Comparison of ENCODE assay signal across 38 cellular contexts in genomic region chr1:60345049-60345448, GRCh38.
"Had no signal": no experiment of that assay in that cellular context is flagged by ENCODE, and none has a peak within 500 bp of the region (broad histone marks: within the 10 kb centered on the region; RNA-seq: fewer than 3 reads in every experiment).

No MANE protein-coding gene starts in this region.

- H3K27ac ChIP-seq: ascending aorta, cardiac muscle cell, VCaP had no signal

- H3K27me3 Mint-ChIP-seq: activated B cell treated with CpG ODN at 0.5 μM for 24 hours; activated CD4-positive, alpha-beta memory T cell treated with anti-CD3 and anti-CD28 coated beads for 36 hours; activated CD4-positive, alpha-beta T cell treated with anti-CD3 and anti-CD28 coated beads, Interleukin-2, amount 10 ng/mL, durations not matched to agents 24 days and 14 days; activated CD8-positive, alpha-beta memory T cell treated with anti-CD3 and anti-CD28 coated beads, Interleukin-2, amount 10 ng/mL, durations not matched to agents 7 days and 5 days; activated naive CD4-positive, alpha-beta T cell treated with anti-CD3 and anti-CD28 coated beads, Interleukin-2, amount 10 ng/mL, durations not matched to agents 7 days and 5 days; activated naive CD4-positive, alpha-beta T cell treated with anti-CD3 and anti-CD28 coated beads, Interleukin-2, amount 50 U/mL, for 24 hours; activated naive CD8-positive, alpha-beta T cell; activated naive CD8-positive, alpha-beta T cell treated with anti-CD3 and anti-CD28 coated beads, Interleukin-2, amount 10 ng/mL, durations not matched to agents 7 days and 5 days; activated naive CD8-positive, alpha-beta T cell treated with anti-CD3 and anti-CD28 coated beads, Interleukin-2, amount 50 U/mL, for 24 hours; brain; central memory CD8-positive, alpha-beta T cell had no signal

- FAIRE-seq: bronchial epithelial cell, TTC549 had no signal

- H3K36me3 Mint-ChIP-seq: activated CD4-positive, alpha-beta memory T cell treated with anti-CD3 and anti-CD28 coated beads for 36 hours; activated CD8-positive, alpha-beta memory T cell treated with anti-CD3 and anti-CD28 coated beads, Interleukin-2, amount 10 ng/mL, durations not matched to agents 7 days and 5 days; activated naive CD4-positive, alpha-beta T cell treated with anti-CD3 and anti-CD28 coated beads, Interleukin-2, amount 10 ng/mL, durations not matched to agents 7 days and 5 days; activated naive CD4-positive, alpha-beta T cell treated with anti-CD3 and anti-CD28 coated beads, Interleukin-2, amount 50 U/mL, for 24 hours; activated naive CD8-positive, alpha-beta T cell; activated naive CD8-positive, alpha-beta T cell treated with anti-CD3 and anti-CD28 coated beads, Interleukin-2, amount 10 ng/mL, durations not matched to agents 7 days and 5 days; brain had no signal

- H3K9me3 Mint-ChIP-seq: activated B cell treated with CpG ODN at 0.5 μM for 24 hours; activated CD4-positive, alpha-beta memory T cell treated with anti-CD3 and anti-CD28 coated beads for 36 hours; activated CD4-positive, alpha-beta T cell treated with anti-CD3 and anti-CD28 coated beads, Interleukin-2, amount 10 ng/mL, durations not matched to agents 24 days and 14 days; activated naive CD4-positive, alpha-beta T cell treated with anti-CD3 and anti-CD28 coated beads, Interleukin-2, amount 10 ng/mL, durations not matched to agents 7 days and 5 days; activated naive CD4-positive, alpha-beta T cell treated with anti-CD3 and anti-CD28 coated beads, Interleukin-2, amount 50 U/mL, for 24 hours; activated naive CD8-positive, alpha-beta T cell treated with anti-CD3 and anti-CD28 coated beads, Interleukin-2, amount 10 ng/mL, durations not matched to agents 7 days and 5 days; activated naive CD8-positive, alpha-beta T cell treated with anti-CD3 and anti-CD28 coated beads, Interleukin-2, amount 50 U/mL, for 24 hours; activated T-cell treated with anti-CD3 and anti-CD28 coated beads, Interleukin-2, amount 50 U/mL, for 24 hours; activated T-helper 2 cell treated with anti-CD3 and anti-CD28 coated beads, Interferon-gamma antibody, Interleukin-2, Interleukin-4, amounts not matched to agents 10 μg/mL and 5 μg/mL and 100 μg/mL, durations not matched to agents 14 hours and 24 hours and 36 hours; T-helper 1 cell treated with Interleukin-12 subunit alpha and Interleukin-12 subunit beta and Interleukin-4 antibody, amounts not matched to agents 30 μg/mL and 1 μg/mL, for 36 hours; T-helper 2 cell treated with Interferon-gamma antibody and Interleukin-4, amounts not matched to agents 5 μg/mL and 100 μg/mL, for 36 hours had no signal

- H3K4me1 ChIP-seq: ascending aorta had no signal

- H3K4me3 ChIP-seq: ascending aorta, cardiac muscle cell had no signal

- H3K36me3 ChIP-seq: ascending aorta, cardiac muscle cell had no signal

- DNase-seq: activated B cell treated with CpG ODN at 0.5 μM for 24 hours; activated CD4-positive, alpha-beta memory T cell treated with anti-CD3 and anti-CD28 coated beads for 36 hours; activated CD4-positive, alpha-beta T cell treated with anti-CD3 and anti-CD28 coated beads for 4 hours; activated CD4-positive, alpha-beta T cell treated with anti-CD3 and anti-CD28 coated beads, Interleukin-2, amount 10 ng/mL, durations not matched to agents 24 days and 14 days; activated CD4-positive, alpha-beta T cell treated with anti-CD3 and anti-CD28 coated beads, Interleukin-2, amount 50 U/mL, for 1 hour; activated CD4-positive, alpha-beta T cell treated with anti-CD3 and anti-CD28 coated beads, Interleukin-2, amount 50 U/mL, for 4 hours; activated CD4-positive, CD25-positive, alpha-beta regulatory T cell treated with anti-CD3 and anti-CD28 coated beads, Interleukin-2, amount 50 U/mL, for 72 hours; activated CD8-positive, alpha-beta memory T cell treated with anti-CD3 and anti-CD28 coated beads for 24 hours; activated CD8-positive, alpha-beta memory T cell treated with anti-CD3 and anti-CD28 coated beads, Interleukin-2, amount 10 ng/mL, durations not matched to agents 7 days and 5 days; activated CD8-positive, alpha-beta memory T cell treated with anti-CD3 and anti-CD28 coated beads, Interleukin-2, amount 50 U/mL, for 48 hours; activated CD8-positive, alpha-beta T cell treated with anti-CD3 and anti-CD28 coated beads, Interleukin-2, amount 10 ng/mL, durations not matched to agents 7 days and 5 days; activated effector memory CD4-positive, alpha-beta T cell treated with Interleukin-2 at 50 U/mL for 16 hours; activated gamma-delta T cell; activated naive CD4-positive, alpha-beta T cell treated with anti-CD3 and anti-CD28 coated beads, Interleukin-2, amount 10 ng/mL, durations not matched to agents 7 days and 5 days; activated naive CD4-positive, alpha-beta T cell treated with Interleukin-2 at 50 U/mL for 16 hours; activated naive CD8-positive, alpha-beta T cell treated with anti-CD3 and anti-CD28 coated beads, Interleukin-2, amount 10 ng/mL, durations not matched to agents 7 days and 5 days; activated naive CD8-positive, alpha-beta T cell treated with anti-CD3 and anti-CD28 coated beads, Interleukin-2, amount 50 U/mL, for 24 hours; activated T-cell treated with anti-CD3 and anti-CD28 coated beads, Interleukin-2, amount 50 U/mL, for 24 hours; activated T-cell treated with anti-CD3 and anti-CD28 coated beads, Interleukin-2, amount 50 U/mL, for 48 hours; amygdala; anterior cingulate cortex; caudate nucleus; cerebellar nuclear complex; T-helper 1 cell; T-helper 2 cell; T-helper 9 cell had no signal

- ATAC-seq: activated CD8-positive, alpha-beta memory T cell treated with anti-CD3 and anti-CD28 coated beads, Interleukin-2, amount 10 ng/mL, durations not matched to agents 7 days and 5 days; activated CD8-positive, alpha-beta T cell treated with anti-CD3 and anti-CD28 coated beads, Interleukin-2, amount 10 ng/mL, durations not matched to agents 7 days and 5 days; activated naive CD8-positive, alpha-beta T cell treated with anti-CD3 and anti-CD28 coated beads, Interleukin-2, amount 50 U/mL, for 24 hours had no signal

- H3K4me3 Mint-ChIP-seq: activated B cell treated with CpG ODN at 0.5 μM for 24 hours; activated CD4-positive, alpha-beta memory T cell treated with anti-CD3 and anti-CD28 coated beads for 36 hours; activated CD4-positive, alpha-beta T cell treated with anti-CD3 and anti-CD28 coated beads, Interleukin-2, amount 10 ng/mL, durations not matched to agents 24 days and 14 days; activated CD8-positive, alpha-beta memory T cell treated with anti-CD3 and anti-CD28 coated beads, Interleukin-2, amount 10 ng/mL, durations not matched to agents 7 days and 5 days; activated CD8-positive, alpha-beta T cell treated with anti-CD3 and anti-CD28 coated beads, Interleukin-2, amount 10 ng/mL, durations not matched to agents 7 days and 5 days; activated naive CD4-positive, alpha-beta T cell treated with anti-CD3 and anti-CD28 coated beads, Interleukin-2, amount 10 ng/mL, durations not matched to agents 7 days and 5 days; activated naive CD4-positive, alpha-beta T cell treated with anti-CD3 and anti-CD28 coated beads, Interleukin-2, amount 50 U/mL, for 24 hours; activated naive CD8-positive, alpha-beta T cell; activated naive CD8-positive, alpha-beta T cell treated with anti-CD3 and anti-CD28 coated beads, Interleukin-2, amount 10 ng/mL, durations not matched to agents 7 days and 5 days; activated naive CD8-positive, alpha-beta T cell treated with anti-CD3 and anti-CD28 coated beads, Interleukin-2, amount 50 U/mL, for 24 hours; activated T-cell treated with anti-CD3 and anti-CD28 coated beads, Interleukin-2, amount 50 U/mL, for 24 hours; brain; central memory CD8-positive, alpha-beta T cell; T-helper 1 cell treated with Interleukin-12 subunit alpha and Interleukin-12 subunit beta and Interleukin-4 antibody, amounts not matched to agents 30 μg/mL and 1 μg/mL, for 36 hours; T-helper 2 cell treated with Interferon-gamma antibody and Interleukin-4, amounts not matched to agents 5 μg/mL and 100 μg/mL, for 36 hours had no signal

- H3K27ac Mint-ChIP-seq: activated B cell treated with CpG ODN at 0.5 μM for 24 hours; activated CD4-positive, alpha-beta memory T cell treated with anti-CD3 and anti-CD28 coated beads for 36 hours; activated CD4-positive, alpha-beta T cell treated with anti-CD3 and anti-CD28 coated beads, Interleukin-2, amount 10 ng/mL, durations not matched to agents 24 days and 14 days; activated CD8-positive, alpha-beta memory T cell treated with anti-CD3 and anti-CD28 coated beads, Interleukin-2, amount 10 ng/mL, durations not matched to agents 7 days and 5 days; activated CD8-positive, alpha-beta T cell treated with anti-CD3 and anti-CD28 coated beads, Interleukin-2, amount 10 ng/mL, durations not matched to agents 7 days and 5 days; activated naive CD4-positive, alpha-beta T cell treated with anti-CD3 and anti-CD28 coated beads, Interleukin-2, amount 10 ng/mL, durations not matched to agents 7 days and 5 days; activated naive CD4-positive, alpha-beta T cell treated with anti-CD3 and anti-CD28 coated beads, Interleukin-2, amount 50 U/mL, for 24 hours; activated naive CD8-positive, alpha-beta T cell; activated naive CD8-positive, alpha-beta T cell treated with anti-CD3 and anti-CD28 coated beads, Interleukin-2, amount 10 ng/mL, durations not matched to agents 7 days and 5 days; activated naive CD8-positive, alpha-beta T cell treated with anti-CD3 and anti-CD28 coated beads, Interleukin-2, amount 50 U/mL, for 24 hours; activated T-cell treated with anti-CD3 and anti-CD28 coated beads, Interleukin-2, amount 50 U/mL, for 24 hours; activated T-helper 2 cell treated with anti-CD3 and anti-CD28 coated beads, Interferon-gamma antibody, Interleukin-2, Interleukin-4, amounts not matched to agents 10 μg/mL and 5 μg/mL and 100 μg/mL, durations not matched to agents 14 hours and 24 hours and 36 hours; brain; T-helper 1 cell treated with Interleukin-12 subunit alpha and Interleukin-12 subunit beta and Interleukin-4 antibody, amounts not matched to agents 30 μg/mL and 1 μg/mL, for 36 hours; T-helper 2 cell treated with Interferon-gamma antibody and Interleukin-4, amounts not matched to agents 5 μg/mL and 100 μg/mL, for 36 hours had no signal

- H3K4me1 Mint-ChIP-seq: activated B cell treated with CpG ODN at 0.5 μM for 24 hours; activated CD4-positive, alpha-beta T cell treated with anti-CD3 and anti-CD28 coated beads, Interleukin-2, amount 10 ng/mL, durations not matched to agents 24 days and 14 days; activated CD8-positive, alpha-beta memory T cell treated with anti-CD3 and anti-CD28 coated beads, Interleukin-2, amount 10 ng/mL, durations not matched to agents 7 days and 5 days; activated naive CD4-positive, alpha-beta T cell treated with anti-CD3 and anti-CD28 coated beads, Interleukin-2, amount 10 ng/mL, durations not matched to agents 7 days and 5 days; activated naive CD4-positive, alpha-beta T cell treated with anti-CD3 and anti-CD28 coated beads, Interleukin-2, amount 50 U/mL, for 24 hours; activated naive CD8-positive, alpha-beta T cell treated with anti-CD3 and anti-CD28 coated beads, Interleukin-2, amount 10 ng/mL, durations not matched to agents 7 days and 5 days; activated naive CD8-positive, alpha-beta T cell treated with anti-CD3 and anti-CD28 coated beads, Interleukin-2, amount 50 U/mL, for 24 hours; brain; central memory CD8-positive, alpha-beta T cell had no signal

- H3K27me3 ChIP-seq: ascending aorta, cardiac muscle cell had no signal

- H3K9me3 ChIP-seq: ascending aorta had no signal
